ENCODE assay signal across 8 cellular contexts in the genomic region with DNA sequence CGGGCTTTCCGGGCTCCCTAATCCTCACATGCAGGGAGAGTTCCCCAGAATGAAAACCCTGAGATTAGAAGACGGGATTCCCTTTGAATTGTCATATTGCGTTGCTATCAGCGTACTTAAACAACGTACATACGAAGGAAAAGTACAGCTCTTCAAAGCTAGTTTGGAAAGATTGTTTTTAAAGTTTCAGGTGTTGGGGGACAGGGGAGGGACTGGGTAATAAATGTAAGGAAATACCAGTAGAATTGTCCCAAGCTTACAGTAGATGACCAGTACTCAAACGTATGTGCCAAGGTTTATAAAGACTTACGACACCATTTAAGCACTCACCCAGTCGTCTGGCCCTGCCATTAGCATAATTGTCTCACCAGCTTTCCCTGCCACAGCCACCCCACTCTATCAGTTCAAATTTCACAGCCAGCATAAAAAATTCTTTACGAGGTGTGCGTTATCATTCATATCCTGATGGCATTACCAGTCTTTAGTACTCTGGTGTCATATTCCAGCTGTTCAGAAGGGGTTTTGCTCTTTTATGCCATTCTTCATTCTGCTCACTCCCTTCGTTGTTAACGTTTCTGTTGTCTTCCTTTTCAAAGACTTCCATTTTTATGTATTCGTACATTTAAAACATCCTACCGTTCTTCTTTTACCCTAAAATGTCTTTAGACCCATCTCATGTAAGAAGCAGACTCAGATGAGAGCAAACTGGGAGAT. TPM values are rescaled to one million over a fixed set of nuclear protein-coding genes. Genes with fewer than 3 reads are reported as not detected.
DNase-seq lines count a peak whose midpoint lies in the region; ATAC-seq, FAIRE-seq and TF ChIP-seq lines count a peak whose summit lies in the region.

No MANE protein-coding gene starts in this region.

- no peak for DNase-seq in CD8-positive, alpha-beta memory T cell
- DNase-seq in HT-29 (ENCODE audit: low spot score) (peak; percentile 72), RWPE2 (ENCODE audit: low spot score) (no peak), H1 (ENCODE audit: low read depth in 1 of 2, low spot score in 2 of 2) (peak in 1 of 2 experiments; percentile 0), naive B cell (no peak), UCSD-AML1 (lab: John Stamatoyannopoulos, UW; ENCODE audit: unreplicated experiment) (no peak)

- H3K4me3 ChIP-seq in CD8-positive, alpha-beta memory T cell (ENCODE audit: low read length), result peak overlapping the region; percentile 98
- H3K4me3 ChIP-seq in RWPE2 (ENCODE audit: severe bottlenecking), result peak overlapping the region; percentile 93
- H3K4me3 ChIP-seq in H1 (ENCODE audit: extremely low read depth in 1 of 4, insufficient read depth in 2 of 4, low read depth in 3 of 4, low read length in 4 of 4), result peak overlapping the region; percentile 80 to 99 (median 87)

- peak overlapping the region; percentile 94 to 99 (median 96) for H3K4me3 Mint-ChIP-seq in CD8-positive, alpha-beta memory T cell
- H3K4me3 Mint-ChIP-seq in naive B cell, result peak overlapping the region; percentile 93 to 98 (median 96)

- no peak for TF ChIP-seq RAD21 in H1 (IDR thresholded peaks at IDR 0.05 in 1 of 2, conservative IDR thresholded peaks at IDR 0.05 in 1 of 2; ENCODE audit: low read depth in 2 of 2, low read length in 2 of 2)

- H3K14ac ChIP-seq in H1 (ENCODE audit: insufficient read length), result no peak overlapping the region

- no peak overlapping the region for H4K8ac ChIP-seq in H1 (ENCODE audit: extremely low read depth, insufficient read depth, low read length)

- H4K5ac ChIP-seq in H1 (ENCODE audit: insufficient read length, low read depth, low read length), result peak overlapping the region; percentile 53

- H3K9me3 ChIP-seq in CD8-positive, alpha-beta memory T cell (ENCODE audit: low read length), result no peaks in the 10 kb centered on the region
- H3K9me3 ChIP-seq in RWPE2 (ENCODE audit: severe bottlenecking) (no peaks in the 10 kb centered on the region), H1 (ENCODE audit: insufficient read depth in 2 of 2, low read depth in 1 of 2, low read length in 1 of 2) (no peaks in the 10 kb centered on the region)

- H3K56ac ChIP-seq in H1 (replicated peaks; ENCODE audit: insufficient read length, low read depth, low read length), result peak overlapping the region; percentile 83

- 0 out of 2 replicates have a peak overlapping the region, but pooled peaks have one; percentile 3 for H2BK20ac ChIP-seq in H1 (ENCODE audit: low read length)

- FAIRE-seq in H1 (lab: Jason Lieb, UNC), result no peak

- no peaks in the 10 kb centered on the region for H3K36me3 ChIP-seq in CD8-positive, alpha-beta memory T cell (ENCODE audit: insufficient read depth, low read length)
- H3K36me3 ChIP-seq in RWPE2 (ENCODE audit: low read depth) (peaks cover 23% of the 10 kb centered on the region), H1 (ENCODE audit: control insufficient read depth in 2 of 4, insufficient read depth in 4 of 4, low read length in 3 of 4) (no peaks in the 10 kb centered on the region)

- H2BK15ac ChIP-seq in H1 (ENCODE audit: low read length), result no peak overlapping the region; the same call in 1 of the 2 replicates

- peak overlapping the region; percentile 61 for H4K91ac ChIP-seq in H1 (replicated peaks; ENCODE audit: insufficient read length, low read length)

- no peak overlapping the region for H3K23ac ChIP-seq in H1 (ENCODE audit: insufficient read length)

- peaks cover 5% of the 10 kb centered on the region; the same call in 1 of the 2 replicates for H3K23me2 ChIP-seq in H1 (ENCODE audit: low read depth, low read length)

- CTCF ChIA-PET in CD8-positive, alpha-beta memory T cell (lab: Charles Lee), result interaction anchor here (1.6 kb wide), 1 partner anchor 91 kb away, joined by 4 read pairs; no protein-coding TSS in a partner anchor
- CTCF ChIA-PET in H1 (lab: Charles Lee; ENCODE audit: partially characterized antibody), result interaction anchor here (1.2 to 1.6 kb wide), 3 partner anchors 77 to 408 kb away, joined by 3 to 6 read pairs (median 4); no protein-coding TSS in a partner anchor

- H3K79me2 ChIP-seq in H1 (ENCODE audit: control insufficient read depth in 1 of 2, insufficient read depth in 2 of 2, low read length in 2 of 2), result peaks cover 14 to 33% of the 10 kb centered on the region in 2 experiments

- no peak overlapping the region for H2AK5ac ChIP-seq in H1 (ENCODE audit: low read depth, low read length)

- H2BK5ac ChIP-seq in H1 (ENCODE audit: low read depth, low read length), result 0 out of 2 replicates have a peak overlapping the region, but pooled peaks have one; percentile 66

- WGBS in H1 (ENCODE audit: extremely low coverage in 1 of 2, insufficient coverage in 1 of 2, insufficient read length in 1 of 2, insufficient replicate concordance in 2 of 2, low coverage in 1 of 2, low lambda C conversion rate in 2 of 2, missing lambda C conversion rate in 1 of 2), 2 experiments, result 21% methylated on average over 16 of the region's 16 CpGs; no CpG with 5 or more reads in 1 of the 2 experiments

- ATAC-seq in RWPE2 (ENCODE audit: low read depth) (peak; percentile 15; the same call in 1 of the 3 replicates), naive B cell (ENCODE audit: low read depth in 2 of 2) (no peak), HG03565 (IDR thresholded peaks at IDR 0.05; ENCODE audit: unreplicated experiment) (no peak), HG03520 (IDR thresholded peaks at IDR 0.05; ENCODE audit: unreplicated experiment) (no peak)

- peaks cover 23% of the 10 kb centered on the region for H3K4me1 ChIP-seq in CD8-positive, alpha-beta memory T cell (ENCODE audit: insufficient read depth, low read length)
- H3K4me1 ChIP-seq in RWPE2 (ENCODE audit: insufficient read depth, poor library complexity, severe bottlenecking), result peaks cover 7% of the 10 kb centered on the region
- peaks cover 0 to 6% (median 6%) of the 10 kb centered on the region in 4 experiments; a peak in 3 of 7 replicates for H3K4me1 ChIP-seq in H1 (replicated peaks in 1 of 4; ENCODE audit: control insufficient read depth in 3 of 4, insufficient read depth in 4 of 4, low read length in 3 of 4)

- POLR2A ChIA-PET in CD8-positive, alpha-beta memory T cell (lab: Charles Lee), result interaction anchor here (0.6 to 1.8 kb wide), 6 partner anchors 55 to 557 kb away, joined by 3 to 13 read pairs (median 4); a partner anchor contains a TSS
- POLR2A ChIA-PET in H1 (lab: Charles Lee; ENCODE audit: partially characterized antibody), result interaction anchor here (0.5 to 2.0 kb wide), 13 partner anchors 10 to 390 kb away, joined by 3 to 15 read pairs (median 3); a partner anchor contains a TSS

- H3K9me3 Mint-ChIP-seq in CD8-positive, alpha-beta memory T cell, result peaks cover 0 to 3% (median 0%) of the 10 kb centered on the region in 5 donors
- H3K9me3 Mint-ChIP-seq in naive B cell, result no peaks in the 10 kb centered on the region

- peak overlapping the region; percentile 68; the same call in 1 of the 2 replicates for H3K18ac ChIP-seq in H1 (ENCODE audit: extremely low read depth, low read length)

- H3K79me1 ChIP-seq in H1 (ENCODE audit: low read depth, low read length), result no peaks in the 10 kb centered on the region

- H3K27me3 Mint-ChIP-seq in CD8-positive, alpha-beta memory T cell, result peaks cover 0 to 3% of the 10 kb centered on the region in 2 donors
- H3K27me3 Mint-ChIP-seq in naive B cell, result no peaks in the 10 kb centered on the region

- no peak overlapping the region for H2BK120ac ChIP-seq in H1 (replicated peaks; ENCODE audit: low read depth, low read length)

- H3K36me3 Mint-ChIP-seq in CD8-positive, alpha-beta memory T cell, result peaks cover 0 to 14% (median 0%) of the 10 kb centered on the region in 3 donors
- no peaks in the 10 kb centered on the region for H3K36me3 Mint-ChIP-seq in naive B cell

- H3K27ac Mint-ChIP-seq in CD8-positive, alpha-beta memory T cell, result peak overlapping the region; percentile 94 to 98 (median 96)
- H3K27ac Mint-ChIP-seq in naive B cell, result peak overlapping the region; percentile 88 to 98 (median 95)

- no peak for TF ChIP-seq EP300 in H1 (IDR thresholded peaks at IDR 0.05; ENCODE audit: borderline replicate concordance in 1 of 2, low read depth in 2 of 2, low read length in 2 of 2)

- peak overlapping the region; percentile 74 to 81 for H3K4me2 ChIP-seq in H1 (ENCODE audit: insufficient read depth in 1 of 2, low read depth in 2 of 2, low read length in 2 of 2)

- peaks cover 3 to 8% of the 10 kb centered on the region in 2 experiments for H4K20me1 ChIP-seq in H1 (replicated peaks in 1 of 2; ENCODE audit: control insufficient read depth in 1 of 2, insufficient read depth in 2 of 2, low read length in 2 of 2)

- no peak overlapping the region for H3K4ac ChIP-seq in H1 (replicated peaks; ENCODE audit: insufficient read length, low read depth, low read length)

- H3K4me1 Mint-ChIP-seq in CD8-positive, alpha-beta memory T cell, result peaks cover 29 to 43% (median 35%) of the 10 kb centered on the region in 3 donors
- peaks cover 20 to 43% (median 25%) of the 10 kb centered on the region in 3 donors for H3K4me1 Mint-ChIP-seq in naive B cell

- TF ChIP-seq CTCF in RWPE2 (IDR thresholded peaks at IDR 0.05; ENCODE audit: poor library complexity, severe bottlenecking) (no peak), H1 (IDR thresholded peaks at IDR 0.05; ENCODE audit: control extremely low read depth in 1 of 3, insufficient read depth in 1 of 3, low read depth in 1 of 3, low read length in 3 of 3) (no peak)

- H2BK12ac ChIP-seq in H1 (ENCODE audit: low read depth, low read length), result no peak overlapping the region

- H3K27me3 ChIP-seq in CD8-positive, alpha-beta memory T cell (ENCODE audit: insufficient read depth, low read length, poor library complexity, severe bottlenecking), result no peaks in the 10 kb centered on the region
- no peaks in the 10 kb centered on the region for H3K27me3 ChIP-seq in RWPE2 (ENCODE audit: insufficient read depth, poor library complexity, severe bottlenecking)
- H3K27me3 ChIP-seq in H1 (replicated peaks in 1 of 4; ENCODE audit: control insufficient read depth in 3 of 4, extremely low read depth in 1 of 4, insufficient read depth in 3 of 4, low read length in 3 of 4), result no peaks in the 10 kb centered on the region

- peak overlapping the region; percentile 90 for H3K27ac ChIP-seq in CD8-positive, alpha-beta memory T cell (ENCODE audit: low read depth, low read length)
- H3K27ac ChIP-seq in RWPE2 (ENCODE audit: poor library complexity, severe bottlenecking) (peak overlapping the region; percentile 86), H1 (ENCODE audit: low read depth, low read length) (peak overlapping the region; percentile 63)

- no peak for TF ChIP-seq POLR2A in H1 (IDR thresholded peaks at IDR 0.05; ENCODE audit: control extremely low read depth in 1 of 2, low read depth in 2 of 2, low read length in 2 of 2)

- H2AFZ ChIP-seq in H1 (ENCODE audit: low read length), result peak overlapping the region; percentile 19; the same call in 1 of the 2 replicates

- H3K9ac ChIP-seq in H1 (replicated peaks in 1 of 4; ENCODE audit: extremely low read depth in 1 of 4, low read depth in 3 of 4, low read length in 3 of 4), result peak overlapping the region; percentile 13 to 76 (median 66); a peak in 6 of 7 replicates

RNA-seq across cellular contexts. Expression of a gene that starts 0.8 kb away (rescaled TPM):
- total RNA-seq in CD8-positive, alpha-beta memory T cell, result 100 to 1,000 TPM; 155 to 166 TPM
- 221 TPM for polyA plus RNA-seq in CD8-positive, alpha-beta memory T cell
- 199 and 207 TPM in 2 replicates for total RNA-seq in HT-29 (2014; rRNA removed; shearing (Covaris generic))
- total RNA-seq in H1 (2021; fragmentation: NEBNext Ultra II Directional; extraction: Animal tissue kit (Norgen Biotek cat#: 25700)), result 121 and 125 TPM in 2 replicates
- 47.4 and 47.6 TPM in 2 replicates for polyA plus RNA-seq in H1 (2011; rRNA removed)
- polyA plus RNA-seq in H1 (2011; cell fraction: cytosol; rRNA removed), result 77.7 TPM
- polyA plus RNA-seq in H1 (2011; cell fraction: nucleus; rRNA removed), result 62.1 TPM
- polyA plus RNA-seq in H1 (2012, experiment 1 of 2), result 73.1 to 95.8 TPM (median 92.7 TPM) in 4 replicates
- 13.5 TPM for polyA plus RNA-seq in H1 (2012, experiment 2 of 2)
- 74.0 TPM for polyA plus RNA-seq in H1 (2013, experiment 1 of 2)
- 71.2 TPM for polyA plus RNA-seq in H1 (2013, experiment 2 of 2)
- polyA minus RNA-seq in H1 (2011; rRNA and poly(A)+ RNA removed), result 43.7 and 53.5 TPM in 2 replicates
- polyA minus RNA-seq in H1 (2011; cell fraction: cytosol; rRNA and poly(A)+ RNA removed), result 42.9 TPM
- polyA minus RNA-seq in H1 (2011; cell fraction: nucleus; rRNA and poly(A)+ RNA removed), result 113 TPM
- 100 to 1,000 TPM; 185 to 291 (median 221) TPM for polyA plus RNA-seq in naive B cell (ENCODE audit: low read depth in 6 of 6)

RNA-seq across cellular contexts. Expression of a gene that starts 55.4 kb away (rescaled TPM):
- under 1 TPM; 0.13 to 0.24 TPM for total RNA-seq in CD8-positive, alpha-beta memory T cell
- not detected for polyA plus RNA-seq in CD8-positive, alpha-beta memory T cell
- total RNA-seq in HT-29 (2014; rRNA removed; shearing (Covaris generic)), result 0.55 and 3.6 TPM in 2 replicates
- 18.3 and 18.4 TPM in 2 replicates for total RNA-seq in H1 (2021; fragmentation: NEBNext Ultra II Directional; extraction: Animal tissue kit (Norgen Biotek cat#: 25700))
- polyA plus RNA-seq in H1 (2011; rRNA removed) (13.2 and 16.7 TPM in 2 replicates), naive B cell (ENCODE audit: low read depth in 6 of 6) (not detected)
- 18.1 TPM for polyA plus RNA-seq in H1 (2011; cell fraction: cytosol; rRNA removed)
- polyA plus RNA-seq in H1 (2011; cell fraction: nucleus; rRNA removed), result 56.3 TPM
- 15.3 to 22.7 TPM (median 18.5 TPM) in 4 replicates for polyA plus RNA-seq in H1 (2012, experiment 1 of 2)
- polyA plus RNA-seq in H1 (2012, experiment 2 of 2), result 13.8 TPM
- polyA plus RNA-seq in H1 (2013, experiment 1 of 2), result 8.4 TPM
- polyA plus RNA-seq in H1 (2013, experiment 2 of 2), result 8.1 TPM
- 6.4 and 7.4 TPM in 2 replicates for polyA minus RNA-seq in H1 (2011; rRNA and poly(A)+ RNA removed)
- polyA minus RNA-seq in H1 (2011; cell fraction: cytosol; rRNA and poly(A)+ RNA removed), result 5.1 TPM
- polyA minus RNA-seq in H1 (2011; cell fraction: nucleus; rRNA and poly(A)+ RNA removed), result 9.6 TPM
